ENCODE assay signal across 29 cellular contexts in the genomic region with DNA sequence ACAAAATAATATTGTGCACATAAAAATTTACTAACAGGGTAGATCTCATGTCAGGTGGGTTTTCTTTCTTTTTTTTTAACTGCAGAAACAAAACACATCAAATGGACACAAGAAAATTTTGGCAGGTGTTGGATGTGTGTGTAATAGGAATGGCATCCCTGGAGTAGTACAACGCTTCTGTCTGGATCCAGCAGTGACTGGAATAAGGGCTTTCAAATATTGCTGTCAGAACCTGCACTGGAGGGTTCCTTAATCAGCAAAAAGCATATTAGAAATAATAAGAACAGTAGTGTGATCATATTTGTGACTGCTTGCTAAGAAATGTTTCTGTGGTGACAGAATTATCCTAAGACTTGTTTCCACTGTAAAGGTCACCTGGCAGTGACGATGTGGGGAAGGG. TPM values are rescaled to one million over a fixed set of nuclear protein-coding genes. Genes with fewer than 3 reads are reported as not detected.
A peak's percentile ranks its signal among the peaks of the same experiment; 100 is the strongest.
DNase-seq lines count a peak whose midpoint lies in the region; ATAC-seq and TF ChIP-seq lines count a peak whose summit lies in the region.
"Had no signal": no experiment of that assay in that cellular context is flagged by ENCODE, and none has a peak within 500 bp of the region (broad histone marks: within the 10 kb centered on the region; RNA-seq: fewer than 3 reads in every experiment).

No MANE protein-coding gene starts in this region.

- no peaks in the 10 kb centered on the region for H3K27me3 ChIP-seq in PC-9 (ENCODE audit: insufficient read depth, low read depth)
- no peaks in the 10 kb centered on the region for H3K27me3 ChIP-seq in uterus
- H3K27me3 ChIP-seq: body of pancreas, neural progenitor cell, spleen had no signal

- peaks cover 8 to 20% of the 10 kb centered on the region in 2 donors for H3K4me1 Mint-ChIP-seq in effector memory CD8-positive, alpha-beta T cell (ENCODE audit: low read depth in 2 of 2)

- TF ChIP-seq POLR2A in uterus (IDR thresholded peaks at IDR 0.05): no peak

- no peaks in the 10 kb centered on the region for H3K9me2 ChIP-seq in PC-9 (ENCODE audit: insufficient read depth)

- ATAC-seq in effector memory CD8-positive, alpha-beta T cell (replicated peaks): no peak
- ATAC-seq: activated CD4-positive, CD25-positive, alpha-beta regulatory T cell treated with anti-CD3 and anti-CD28 coated beads, Interleukin-2, amount 50 U/mL, for 24 hours; activated T-cell treated with anti-CD3 and anti-CD28 coated beads, Interleukin-2, amount 50 U/mL, for 72 hours; body of pancreas; mucosa of descending colon had no signal

- H3K4me3 ChIP-seq in PC-9: 0 out of 2 replicates have a peak overlapping the region, but pooled peaks have one; percentile 22
- no peak overlapping the region for H3K4me3 ChIP-seq in epithelial cell of esophagus (ENCODE audit: low read length)
- no peak overlapping the region for H3K4me3 ChIP-seq in uterus
- H3K4me3 ChIP-seq: body of pancreas, left ventricle myocardium inferior, mucosa of descending colon, neural progenitor cell, prostate gland, SJSA1, spleen had no signal

- H3K9me3 ChIP-seq in PC-9 (ENCODE audit: insufficient read depth, low read depth) (no peaks in the 10 kb centered on the region), uterus (no peaks in the 10 kb centered on the region)
- H3K9me3 ChIP-seq: body of pancreas, left ventricle myocardium inferior, mucosa of descending colon, prostate gland, SJSA1, spleen had no signal

- no peak overlapping the region for H2AFZ ChIP-seq in PC-9
- H2AFZ ChIP-seq: neural progenitor cell had no signal

- no peaks in the 10 kb centered on the region for H4K20me1 ChIP-seq in PC-9 (ENCODE audit: insufficient read depth)

- H3K36me3 ChIP-seq in PC-9 (ENCODE audit: low read depth) (no peaks in the 10 kb centered on the region), uterus (no peaks in the 10 kb centered on the region)
- H3K36me3 ChIP-seq: left ventricle myocardium inferior, neural progenitor cell, prostate gland, SJSA1, spleen had no signal

- H3K79me2 ChIP-seq in PC-9 (ENCODE audit: low read depth): peaks cover 7% of the 10 kb centered on the region

- no peak overlapping the region for H3K4me3 Mint-ChIP-seq in effector memory CD8-positive, alpha-beta T cell
- H3K4me3 Mint-ChIP-seq: activated T-cell treated with anti-CD3 and anti-CD28 coated beads, Interleukin-2, amount 50 U/mL, for 72 hours; neural progenitor cell had no signal

- H3K4me2 ChIP-seq in PC-9: peak overlapping the region; percentile 63
- H3K4me2 ChIP-seq: neural progenitor cell had no signal

- CTCF ChIA-PET in PC-9 (lab: Charles Lee): no interaction called here

- peaks cover 53% of the 10 kb centered on the region for H3F3A ChIP-seq in PC-9 (ENCODE audit: insufficient read depth, low read depth)

- H3K4me1 ChIP-seq in PC-9 (replicated peaks; ENCODE audit: insufficient read depth) (peaks cover 66% of the 10 kb centered on the region), uterus (no peaks in the 10 kb centered on the region)
- H3K4me1 ChIP-seq: body of pancreas, left ventricle myocardium inferior, neural progenitor cell, prostate gland, SJSA1 had no signal

- peak overlapping the region; percentile 56 for H3K27ac ChIP-seq in PC-9
- no peak overlapping the region for H3K27ac ChIP-seq in uterus
- H3K27ac ChIP-seq: body of pancreas, left ventricle myocardium inferior, neural progenitor cell, prostate gland, SJSA1, spleen had no signal

- no peaks in the 10 kb centered on the region for H3K36me3 Mint-ChIP-seq in effector memory CD8-positive, alpha-beta T cell (ENCODE audit: insufficient read depth)
- H3K36me3 Mint-ChIP-seq: neural progenitor cell had no signal

- H3K9me3 Mint-ChIP-seq in effector memory CD8-positive, alpha-beta T cell: no peaks in the 10 kb centered on the region
- H3K9me3 Mint-ChIP-seq: activated T-cell treated with anti-CD3 and anti-CD28 coated beads, Interleukin-2, amount 50 U/mL, for 72 hours; neural progenitor cell had no signal

- no peak for TF ChIP-seq CTCF in PC-9 (conservative IDR thresholded peaks at IDR 0.05)
- TF ChIP-seq CTCF in epithelial cell of esophagus (IDR thresholded peaks at IDR 0.05; ENCODE audit: insufficient read depth, low read depth, low read length, missing control alignments): no peak
- TF ChIP-seq CTCF in uterus (IDR thresholded peaks at IDR 0.05): no peak

- H3K27me3 Mint-ChIP-seq in effector memory CD8-positive, alpha-beta T cell: peaks cover 0 to 7% of the 10 kb centered on the region in 2 donors

- DNase-seq in ELR (ENCODE audit: low read depth) (peak; percentile 34), PC-9 (peak in 1 of 2 experiments; percentile 59), epithelial cell of esophagus (ENCODE audit: low read depth) (peak; percentile 48), renal cortical epithelial cell (ENCODE audit: low read depth) (peak; percentile 20), uterus (no peak), NK-92 (lab: John Stamatoyannopoulos, UW; ENCODE audit: unreplicated experiment) (no peak), T-helper 2 cell (no peak)
- no peak for DNase-seq in effector memory CD8-positive, alpha-beta T cell
- DNase-seq: activated CD8-positive, alpha-beta memory T cell treated with anti-CD3 and anti-CD28 coated beads for 24 hours; activated naive CD4-positive, alpha-beta T cell treated with anti-CD3 and anti-CD28 coated beads, Interleukin-2, amount 50 U/mL, for 16 hours; activated T-cell treated with anti-CD3 and anti-CD28 coated beads, Interleukin-2, amount 50 U/mL, for 72 hours; AML-193; body of pancreas; cortex of kidney; DND-41; left ventricle myocardium inferior; mucosa of descending colon; NCI-H1417; NCI-H526 treated with DMSO at 0.1 percent for 48 hours; spleen; stimulated activated CD8-positive, alpha-beta memory T cell treated with anti-CD3 and anti-CD28 coated beads, Interleukin-4, amount 100 ng/mL, for 48 hours; substantia nigra; T-helper 9 cell had no signal

- POLR2A ChIA-PET in PC-9 (lab: Charles Lee; ENCODE audit: unreplicated experiment): no interaction called here

- no TSS peak for BruUV-seq in PC-9 (replicated peaks; lab: Mats Ljungman, UMichigan)

- intact Hi-C loops in PC-9 (cut with micrococcal nuclease; ENCODE audit: unreplicated experiment) (no loop called here), uterus (cut with DNase I; ENCODE audit: low total_unique reads) (no loop called here)

- H3K27ac Mint-ChIP-seq in effector memory CD8-positive, alpha-beta T cell: no peak overlapping the region
- H3K27ac Mint-ChIP-seq: activated T-cell treated with anti-CD3 and anti-CD28 coated beads, Interleukin-2, amount 50 U/mL, for 72 hours; neural progenitor cell had no signal

RNA-seq across cellular contexts. Expression of a gene that starts 30.8 kb away (rescaled TPM):
- total RNA-seq in PC-9 (2021): 9.0 and 12.3 TPM in 2 replicates
- under 0.01 and 0.70 TPM in 2 replicates for total RNA-seq in renal cortical epithelial cell
- under 1 TPM in 1 of 4 donors, not detected in 3; 0.28 TPM for total RNA-seq in uterus
- total RNA-seq: activated T-cell treated with anti-CD3 and anti-CD28 coated beads, Interleukin-2, amount 50 U/mL, for 72 hours; body of pancreas; HT-29; left ventricle myocardium inferior; OCI-LY7; prostate gland; SJSA1 had no signal

RNA-seq across cellular contexts. Expression of a gene that starts 48.0 kb away (rescaled TPM):
- total RNA-seq in PC-9 (2021): 58.6 and 71.6 TPM in 2 replicates
- 81.3 and 82.4 TPM in 2 replicates for total RNA-seq in renal cortical epithelial cell
- total RNA-seq in uterus: 100 to 1,000 TPM in 2 of 4 donors, 10 to 100 TPM in 2; 17.4 to 105 (median 82.0) TPM

Comparison
In these comparisons a context has a peak if more than half of its experiments do, and no peak if none do; other contexts are left out.
1. DNase-seq: peak in ELR (single experiment), epithelial cell of esophagus (single experiment) and renal cortical epithelial cell (single experiment); none in effector memory CD8-positive, alpha-beta T cell (0 of 3), uterus (0 of 2), NK-92 (single experiment) and T-helper 2 cell (0 of 5).